1 cellular context compared by ENCODE assay signal in the genomic region with DNA sequence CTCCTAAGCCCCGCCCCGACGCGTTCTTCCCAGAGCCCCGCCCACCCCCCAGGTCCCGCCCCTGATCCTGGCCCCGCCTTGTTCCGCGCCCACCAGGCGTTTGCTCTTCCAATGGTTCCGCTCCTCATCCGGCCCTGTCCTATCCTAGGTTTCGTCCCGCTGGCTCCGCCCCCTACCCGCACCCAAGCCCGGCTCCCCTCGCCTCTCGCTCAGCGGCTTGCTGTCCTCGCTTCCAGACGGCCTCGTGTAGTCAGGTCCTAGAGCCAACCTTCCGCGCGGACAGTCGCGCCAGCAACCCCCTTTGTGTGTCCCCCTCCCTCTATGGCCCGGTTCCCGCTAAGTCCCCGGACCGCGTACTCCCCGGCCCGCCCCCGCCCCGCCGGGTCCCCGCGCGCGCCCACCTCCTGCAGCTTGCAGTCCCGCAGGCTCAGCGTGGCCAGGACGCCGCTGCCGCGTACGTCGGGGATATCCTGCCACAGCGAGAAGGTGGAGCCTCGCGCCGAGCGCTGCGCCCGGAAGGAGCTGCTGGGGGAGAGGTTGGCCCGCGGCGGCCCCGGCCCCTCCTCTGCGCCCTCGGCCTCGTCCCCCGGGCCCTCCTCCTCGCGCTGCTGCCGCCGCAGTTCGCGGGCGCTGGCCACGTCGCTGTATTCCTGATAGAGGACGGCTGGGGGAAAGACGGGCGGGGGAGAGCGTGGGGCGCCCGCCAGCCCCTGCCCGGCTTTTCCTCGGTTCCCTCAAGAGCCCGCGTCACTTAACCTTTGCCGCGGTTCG.
TF ChIP-seq lines count a peak whose summit lies in the region.

No MANE protein-coding gene starts in this region.

TF ChIP-seq in K562, 482 proteins besides CTCF, POLR2A, EP300 and RAD21 (continued from another document and continues in another):
- TF ChIP-seq, protein P1, sequence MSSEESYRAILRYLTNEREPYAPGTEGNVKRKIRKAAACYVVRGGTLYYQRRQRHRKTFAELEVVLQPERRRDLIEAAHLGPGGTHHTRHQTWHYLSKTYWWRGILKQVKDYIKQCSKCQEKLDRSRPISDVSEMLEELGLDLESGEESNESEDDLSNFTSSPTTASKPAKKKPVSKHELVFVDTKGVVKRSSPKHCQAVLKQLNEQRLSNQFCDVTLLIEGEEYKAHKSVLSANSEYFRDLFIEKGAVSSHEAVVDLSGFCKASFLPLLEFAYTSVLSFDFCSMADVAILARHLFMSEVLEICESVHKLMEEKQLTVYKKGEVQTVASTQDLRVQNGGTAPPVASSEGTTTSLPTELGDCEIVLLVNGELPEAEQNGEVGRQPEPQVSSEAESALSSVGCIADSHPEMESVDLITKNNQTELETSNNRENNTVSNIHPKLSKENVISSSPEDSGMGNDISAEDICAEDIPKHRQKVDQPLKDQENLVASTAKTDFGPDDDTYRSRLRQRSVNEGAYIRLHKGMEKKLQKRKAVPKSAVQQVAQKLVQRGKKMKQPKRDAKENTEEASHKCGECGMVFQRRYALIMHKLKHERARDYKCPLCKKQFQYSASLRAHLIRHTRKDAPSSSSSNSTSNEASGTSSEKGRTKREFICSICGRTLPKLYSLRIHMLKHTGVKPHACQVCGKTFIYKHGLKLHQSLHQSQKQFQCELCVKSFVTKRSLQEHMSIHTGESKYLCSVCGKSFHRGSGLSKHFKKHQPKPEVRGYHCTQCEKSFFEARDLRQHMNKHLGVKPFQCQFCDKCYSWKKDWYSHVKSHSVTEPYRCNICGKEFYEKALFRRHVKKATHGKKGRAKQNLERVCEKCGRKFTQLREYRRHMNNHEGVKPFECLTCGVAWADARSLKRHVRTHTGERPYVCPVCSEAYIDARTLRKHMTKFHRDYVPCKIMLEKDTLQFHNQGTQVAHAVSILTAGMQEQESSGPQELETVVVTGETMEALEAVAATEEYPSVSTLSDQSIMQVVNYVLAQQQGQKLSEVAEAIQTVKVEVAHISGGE (CRISPR knock-in tag; IDR thresholded peaks at IDR 0.05): peak in 1 of 3 experiments; percentile 82; a peak in 2 of 6 replicates
- TF ChIP-seq ZEB2 (IDR thresholded peaks at IDR 0.05) (no peak), ZBED1 (IDR thresholded peaks at IDR 0.05) (no peak), NCOA6 (IDR thresholded peaks at IDR 0.05) (peak; percentile 100), TSC22D4 (tag; IDR thresholded peaks at IDR 0.05) (no peak), ZNF76 (CRISPR knock-in tag; IDR thresholded peaks at IDR 0.05; ENCODE audit: borderline replicate concordance) (peak; percentile 65; the same call in 1 of the 2 replicates), DIDO1 (tag; IDR thresholded peaks at IDR 0.05; ENCODE audit: low read depth) (no peak), E2F3 (CRISPR knock-in tag; IDR thresholded peaks at IDR 0.05) (0 out of 2 replicates have a peak, but pooled peaks have one; percentile 12), SRSF9 (IDR thresholded peaks at IDR 0.05; ENCODE audit: borderline replicate concordance, low read depth, low read length) (no peak)
- TF ChIP-seq, protein P2, sequence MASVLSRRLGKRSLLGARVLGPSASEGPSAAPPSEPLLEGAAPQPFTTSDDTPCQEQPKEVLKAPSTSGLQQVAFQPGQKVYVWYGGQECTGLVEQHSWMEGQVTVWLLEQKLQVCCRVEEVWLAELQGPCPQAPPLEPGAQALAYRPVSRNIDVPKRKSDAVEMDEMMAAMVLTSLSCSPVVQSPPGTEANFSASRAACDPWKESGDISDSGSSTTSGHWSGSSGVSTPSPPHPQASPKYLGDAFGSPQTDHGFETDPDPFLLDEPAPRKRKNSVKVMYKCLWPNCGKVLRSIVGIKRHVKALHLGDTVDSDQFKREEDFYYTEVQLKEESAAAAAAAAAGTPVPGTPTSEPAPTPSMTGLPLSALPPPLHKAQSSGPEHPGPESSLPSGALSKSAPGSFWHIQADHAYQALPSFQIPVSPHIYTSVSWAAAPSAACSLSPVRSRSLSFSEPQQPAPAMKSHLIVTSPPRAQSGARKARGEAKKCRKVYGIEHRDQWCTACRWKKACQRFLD (CRISPR knock-in tag; IDR thresholded peaks at IDR 0.05): peak; percentile 84; the same call in 1 of the 2 replicates
- TF ChIP-seq, protein P3, sequence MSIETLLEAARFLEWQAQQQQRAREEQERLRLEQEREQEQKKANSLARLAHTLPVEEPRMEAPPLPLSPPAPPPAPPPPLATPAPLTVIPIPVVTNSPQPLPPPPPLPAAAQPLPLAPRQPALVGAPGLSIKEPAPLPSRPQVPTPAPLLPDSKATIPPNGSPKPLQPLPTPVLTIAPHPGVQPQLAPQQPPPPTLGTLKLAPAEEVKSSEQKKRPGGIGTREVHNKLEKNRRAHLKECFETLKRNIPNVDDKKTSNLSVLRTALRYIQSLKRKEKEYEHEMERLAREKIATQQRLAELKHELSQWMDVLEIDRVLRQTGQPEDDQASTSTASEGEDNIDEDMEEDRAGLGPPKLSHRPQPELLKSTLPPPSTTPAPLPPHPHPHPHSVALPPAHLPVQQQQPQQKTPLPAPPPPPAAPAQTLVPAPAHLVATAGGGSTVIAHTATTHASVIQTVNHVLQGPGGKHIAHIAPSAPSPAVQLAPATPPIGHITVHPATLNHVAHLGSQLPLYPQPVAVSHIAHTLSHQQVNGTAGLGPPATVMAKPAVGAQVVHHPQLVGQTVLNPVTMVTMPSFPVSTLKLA (conservative IDR thresholded peaks at IDR 0.05): peak; percentile 97 to 98
- TF ChIP-seq, protein P4, sequence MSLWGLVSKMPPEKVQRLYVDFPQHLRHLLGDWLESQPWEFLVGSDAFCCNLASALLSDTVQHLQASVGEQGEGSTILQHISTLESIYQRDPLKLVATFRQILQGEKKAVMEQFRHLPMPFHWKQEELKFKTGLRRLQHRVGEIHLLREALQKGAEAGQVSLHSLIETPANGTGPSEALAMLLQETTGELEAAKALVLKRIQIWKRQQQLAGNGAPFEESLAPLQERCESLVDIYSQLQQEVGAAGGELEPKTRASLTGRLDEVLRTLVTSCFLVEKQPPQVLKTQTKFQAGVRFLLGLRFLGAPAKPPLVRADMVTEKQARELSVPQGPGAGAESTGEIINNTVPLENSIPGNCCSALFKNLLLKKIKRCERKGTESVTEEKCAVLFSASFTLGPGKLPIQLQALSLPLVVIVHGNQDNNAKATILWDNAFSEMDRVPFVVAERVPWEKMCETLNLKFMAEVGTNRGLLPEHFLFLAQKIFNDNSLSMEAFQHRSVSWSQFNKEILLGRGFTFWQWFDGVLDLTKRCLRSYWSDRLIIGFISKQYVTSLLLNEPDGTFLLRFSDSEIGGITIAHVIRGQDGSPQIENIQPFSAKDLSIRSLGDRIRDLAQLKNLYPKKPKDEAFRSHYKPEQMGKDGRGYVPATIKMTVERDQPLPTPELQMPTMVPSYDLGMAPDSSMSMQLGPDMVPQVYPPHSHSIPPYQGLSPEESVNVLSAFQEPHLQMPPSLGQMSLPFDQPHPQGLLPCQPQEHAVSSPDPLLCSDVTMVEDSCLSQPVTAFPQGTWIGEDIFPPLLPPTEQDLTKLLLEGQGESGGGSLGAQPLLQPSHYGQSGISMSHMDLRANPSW (CRISPR knock-in tag; IDR thresholded peaks at IDR 0.05): peak; percentile 68; the same call in 1 of the 2 replicates
- TF ChIP-seq, protein P5, sequence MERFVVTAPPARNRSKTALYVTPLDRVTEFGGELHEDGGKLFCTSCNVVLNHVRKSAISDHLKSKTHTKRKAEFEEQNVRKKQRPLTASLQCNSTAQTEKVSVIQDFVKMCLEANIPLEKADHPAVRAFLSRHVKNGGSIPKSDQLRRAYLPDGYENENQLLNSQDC (CRISPR knock-in tag; IDR thresholded peaks at IDR 0.05): 0 out of 2 replicates have a peak, but pooled peaks have one; percentile 13
- TF ChIP-seq, protein P6, sequence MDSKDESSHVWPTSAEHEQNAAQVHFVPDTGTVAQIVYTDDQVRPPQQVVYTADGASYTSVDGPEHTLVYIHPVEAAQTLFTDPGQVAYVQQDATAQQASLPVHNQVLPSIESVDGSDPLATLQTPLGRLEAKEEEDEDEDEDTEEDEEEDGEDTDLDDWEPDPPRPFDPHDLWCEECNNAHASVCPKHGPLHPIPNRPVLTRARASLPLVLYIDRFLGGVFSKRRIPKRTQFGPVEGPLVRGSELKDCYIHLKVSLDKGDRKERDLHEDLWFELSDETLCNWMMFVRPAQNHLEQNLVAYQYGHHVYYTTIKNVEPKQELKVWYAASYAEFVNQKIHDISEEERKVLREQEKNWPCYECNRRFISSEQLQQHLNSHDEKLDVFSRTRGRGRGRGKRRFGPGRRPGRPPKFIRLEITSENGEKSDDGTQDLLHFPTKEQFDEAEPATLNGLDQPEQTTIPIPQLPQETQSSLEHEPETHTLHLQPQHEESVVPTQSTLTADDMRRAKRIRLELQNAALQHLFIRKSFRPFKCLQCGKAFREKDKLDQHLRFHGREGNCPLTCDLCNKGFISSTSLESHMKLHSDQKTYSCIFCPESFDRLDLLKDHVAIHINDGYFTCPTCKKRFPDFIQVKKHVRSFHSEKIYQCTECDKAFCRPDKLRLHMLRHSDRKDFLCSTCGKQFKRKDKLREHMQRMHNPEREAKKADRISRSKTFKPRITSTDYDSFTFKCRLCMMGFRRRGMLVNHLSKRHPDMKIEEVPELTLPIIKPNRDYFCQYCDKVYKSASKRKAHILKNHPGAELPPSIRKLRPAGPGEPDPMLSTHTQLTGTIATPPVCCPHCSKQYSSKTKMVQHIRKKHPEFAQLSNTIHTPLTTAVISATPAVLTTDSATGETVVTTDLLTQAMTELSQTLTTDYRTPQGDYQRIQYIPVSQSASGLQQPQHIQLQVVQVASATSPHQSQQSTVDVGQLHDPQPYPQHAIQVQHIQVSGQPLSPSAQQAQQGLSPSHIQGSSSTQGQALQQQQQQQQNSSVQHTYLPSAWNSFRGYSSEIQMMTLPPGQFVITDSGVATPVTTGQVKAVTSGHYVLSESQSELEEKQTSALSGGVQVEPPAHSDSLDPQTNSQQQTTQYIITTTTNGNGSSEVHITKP (IDR thresholded peaks at IDR 0.05; ENCODE audit: partially characterized antibody): peak; percentile 6
- TF ChIP-seq, protein P7, sequence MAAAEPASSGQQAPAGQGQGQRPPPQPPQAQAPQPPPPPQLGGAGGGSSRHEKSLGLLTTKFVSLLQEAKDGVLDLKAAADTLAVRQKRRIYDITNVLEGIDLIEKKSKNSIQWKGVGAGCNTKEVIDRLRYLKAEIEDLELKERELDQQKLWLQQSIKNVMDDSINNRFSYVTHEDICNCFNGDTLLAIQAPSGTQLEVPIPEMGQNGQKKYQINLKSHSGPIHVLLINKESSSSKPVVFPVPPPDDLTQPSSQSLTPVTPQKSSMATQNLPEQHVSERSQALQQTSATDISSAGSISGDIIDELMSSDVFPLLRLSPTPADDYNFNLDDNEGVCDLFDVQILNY (CRISPR knock-in tag; IDR thresholded peaks at IDR 0.05): peak; percentile 72; the same call in 1 of the 2 replicates
- TF ChIP-seq, protein P8, sequence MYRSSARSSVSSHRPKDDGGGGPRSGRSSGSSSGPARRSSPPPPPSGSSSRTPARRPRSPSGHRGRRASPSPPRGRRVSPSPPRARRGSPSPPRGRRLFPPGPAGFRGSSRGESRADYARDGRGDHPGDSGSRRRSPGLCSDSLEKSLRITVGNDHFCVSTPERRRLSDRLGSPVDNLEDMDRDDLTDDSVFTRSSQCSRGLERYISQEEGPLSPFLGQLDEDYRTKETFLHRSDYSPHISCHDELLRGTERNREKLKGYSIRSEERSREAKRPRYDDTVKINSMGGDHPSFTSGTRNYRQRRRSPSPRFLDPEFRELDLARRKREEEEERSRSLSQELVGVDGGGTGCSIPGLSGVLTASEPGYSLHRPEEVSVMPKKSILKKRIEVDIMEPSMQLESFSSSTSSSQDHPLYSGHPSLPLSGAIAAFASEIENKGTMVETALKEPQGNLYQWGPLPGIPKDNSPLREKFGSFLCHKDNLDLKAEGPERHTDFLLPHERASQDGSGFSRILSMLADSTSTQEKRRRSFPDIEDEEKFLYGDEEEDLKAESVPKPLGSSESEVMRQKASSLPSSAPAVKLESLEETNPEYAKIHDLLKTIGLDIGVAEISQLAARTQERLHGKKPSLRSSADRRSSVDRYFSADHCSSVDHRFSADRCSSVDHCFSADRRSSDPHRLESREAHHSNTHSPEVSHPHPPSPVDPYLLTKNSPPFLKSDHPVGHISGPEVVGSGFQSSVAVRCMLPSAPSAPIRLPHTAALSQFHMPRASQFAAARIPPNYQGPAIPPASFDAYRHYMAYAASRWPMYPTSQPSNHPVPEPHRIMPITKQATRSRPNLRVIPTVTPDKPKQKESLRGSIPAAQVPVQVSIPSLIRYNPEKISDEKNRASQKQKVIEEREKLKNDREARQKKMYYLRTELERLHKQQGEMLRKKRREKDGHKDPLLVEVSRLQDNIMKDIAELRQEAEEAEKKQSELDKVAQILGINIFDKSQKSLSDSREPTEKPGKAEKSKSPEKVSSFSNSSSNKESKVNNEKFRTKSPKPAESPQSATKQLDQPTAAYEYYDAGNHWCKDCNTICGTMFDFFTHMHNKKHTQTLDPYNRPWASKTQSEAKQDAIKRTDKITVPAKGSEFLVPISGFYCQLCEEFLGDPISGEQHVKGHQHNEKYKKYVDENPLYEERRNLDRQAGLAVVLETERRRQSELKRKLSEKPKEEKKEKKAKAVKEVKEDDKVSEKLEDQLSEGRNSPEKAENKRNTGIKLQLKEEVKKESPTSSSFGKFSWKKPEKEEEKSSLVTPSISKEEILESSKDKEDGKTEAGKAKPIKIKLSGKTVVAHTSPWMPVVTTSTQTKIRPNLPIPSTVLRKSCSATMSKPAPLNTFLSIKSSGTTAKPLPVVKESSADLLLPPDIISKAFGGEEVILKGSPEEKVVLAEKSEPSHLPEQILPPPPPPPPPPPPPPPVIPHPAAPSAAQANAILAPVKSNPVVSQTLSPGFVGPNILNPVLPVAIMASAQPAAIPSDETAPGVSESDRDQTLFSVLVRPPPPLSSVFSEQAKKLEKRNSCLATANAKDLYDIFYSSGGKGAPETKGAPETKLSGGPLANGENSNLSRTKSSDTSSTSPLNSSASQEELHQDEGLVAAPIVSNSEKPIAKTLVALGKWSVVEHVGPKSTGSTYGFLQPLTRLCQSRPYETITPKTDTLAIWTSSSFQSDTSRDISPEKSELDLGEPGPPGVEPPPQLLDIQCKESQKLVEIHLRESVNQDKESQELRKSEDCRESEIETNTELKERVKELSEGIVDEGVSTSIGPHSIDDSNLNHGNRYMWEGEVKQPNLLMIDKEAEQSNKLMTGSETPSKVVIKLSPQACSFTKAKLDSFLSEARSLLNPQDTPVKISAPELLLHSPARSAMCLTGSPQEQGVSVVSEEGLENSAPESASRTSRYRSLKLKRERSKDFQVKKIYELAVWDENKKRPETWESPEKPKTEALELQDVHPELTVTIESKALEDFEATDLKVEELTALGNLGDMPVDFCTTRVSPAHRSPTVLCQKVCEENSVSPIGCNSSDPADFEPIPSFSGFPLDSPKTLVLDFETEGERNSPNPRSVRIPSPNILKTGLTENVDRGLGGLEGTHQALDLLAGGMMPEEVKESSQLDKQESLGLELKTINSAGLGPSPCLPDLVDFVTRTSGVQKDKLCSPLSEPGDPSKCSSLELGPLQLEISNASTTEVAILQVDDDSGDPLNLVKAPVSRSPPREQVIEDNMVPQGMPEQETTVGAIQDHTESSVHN (IDR thresholded peaks at IDR 0.05; ENCODE audit: borderline replicate concordance in 1 of 2, low read depth in 1 of 2): no peak
- TF ChIP-seq, protein P9, sequence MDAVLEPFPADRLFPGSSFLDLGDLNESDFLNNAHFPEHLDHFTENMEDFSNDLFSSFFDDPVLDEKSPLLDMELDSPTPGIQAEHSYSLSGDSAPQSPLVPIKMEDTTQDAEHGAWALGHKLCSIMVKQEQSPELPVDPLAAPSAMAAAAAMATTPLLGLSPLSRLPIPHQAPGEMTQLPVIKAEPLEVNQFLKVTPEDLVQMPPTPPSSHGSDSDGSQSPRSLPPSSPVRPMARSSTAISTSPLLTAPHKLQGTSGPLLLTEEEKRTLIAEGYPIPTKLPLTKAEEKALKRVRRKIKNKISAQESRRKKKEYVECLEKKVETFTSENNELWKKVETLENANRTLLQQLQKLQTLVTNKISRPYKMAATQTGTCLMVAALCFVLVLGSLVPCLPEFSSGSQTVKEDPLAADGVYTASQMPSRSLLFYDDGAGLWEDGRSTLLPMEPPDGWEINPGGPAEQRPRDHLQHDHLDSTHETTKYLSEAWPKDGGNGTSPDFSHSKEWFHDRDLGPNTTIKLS (IDR thresholded peaks at IDR 0.05; ENCODE audit: borderline replicate concordance, low read depth): peak; percentile 96
- TF ChIP-seq, protein P10, sequence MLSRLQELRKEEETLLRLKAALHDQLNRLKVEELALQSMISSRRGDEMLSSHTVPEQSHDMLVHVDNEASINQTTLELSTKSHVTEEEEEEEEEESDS (CRISPR knock-in tag; IDR thresholded peaks at IDR 0.05): no peak
